Comparison of ENCODE assay signal across 8 cellular contexts in genomic region chr2:24919977-24920812, GRCh38. TPM values are rescaled to one million over a fixed set of nuclear protein-coding genes. Genes with fewer than 3 reads are reported as not detected.
A peak's percentile ranks its signal among the peaks of the same experiment; 100 is the strongest.
DNase-seq lines count a peak whose midpoint lies in the region; ATAC-seq and TF ChIP-seq lines count a peak whose summit lies in the region.

ADCY3 (minus strand) TSS chr2:24920237; CDS start chr2:24918987, 1,250 bp downstream.

- peak within 1 kb of the TSS; percentile 8 for H2BK5ac ChIP-seq in IMR-90 (ENCODE audit: low read depth, low read length, poor library complexity, severe bottlenecking)

- H3K9me2 ChIP-seq in DOHH2 (replicated peaks; ENCODE audit: control insufficient read depth, low read length), result no peaks in the 10 kb centered on the region

- peak within 1 kb of the TSS; percentile 6 for H3K14ac ChIP-seq in IMR-90 (replicated peaks; ENCODE audit: low read depth, low read length)

- H3K79me1 ChIP-seq in IMR-90 (ENCODE audit: low read depth in 1 of 2, low read length in 2 of 2), result peaks cover 3 to 29% of the 10 kb centered on the region in 2 experiments; a peak in 3 of 4 replicates

- H3K9me1 ChIP-seq in IMR-90 (ENCODE audit: insufficient read depth, low read length), result peaks cover 6% of the 10 kb centered on the region

- H3K27me3 ChIP-seq in DOHH2 (ENCODE audit: control insufficient read depth, low read length) (no peaks in the 10 kb centered on the region), IMR-90 (ENCODE audit: control insufficient read depth, insufficient read depth, low read length) (no peaks in the 10 kb centered on the region)

- peak within 1 kb of the TSS; percentile 100 for H3K4me2 ChIP-seq in DOHH2 (ENCODE audit: low read length)
- peak within 1 kb of the TSS; percentile 98 for H3K4me2 ChIP-seq in IMR-90 (ENCODE audit: low read depth, low read length)

- DNase-seq in IMR-90, result peak; percentile 29
- DNase-seq in WTC11 (ENCODE audit: low spot score), result peak; percentile 64
- DNase-seq in cardiac fibroblast (ENCODE audit: low read depth in 2 of 2), result peak in 1 of 2 donors; percentile 62
- peak; percentile 43 for DNase-seq in iris pigment epithelial cell (ENCODE audit: low read depth)
- DNase-seq in stimulated activated CD4-positive, alpha-beta T cell treated with anti-CD3 and anti-CD28 coated beads, Interleukin-12 subunit alpha, Interleukin-12 subunit beta, amount 100 ng/mL, for 4 hours, result peak; percentile 60
- no peak for DNase-seq in DMS114 treated with DMSO at 0.1 percent for 48 hours (lab: John Stamatoyannopoulos, UW; ENCODE audit: unreplicated experiment)

- H3K36me3 ChIP-seq in DOHH2 (ENCODE audit: control insufficient read depth, low read length) (peaks cover 38% of the 10 kb centered on the region), IMR-90 (ENCODE audit: control insufficient read depth, insufficient read depth, low read length) (peaks cover 11% of the 10 kb centered on the region; the same call in 1 of the 2 replicates)

- peak within 1 kb of the TSS; percentile 15; the same call in 1 of the 2 replicates for H4K91ac ChIP-seq in IMR-90 (ENCODE audit: insufficient read depth, low read depth, low read length)

- no peaks in the 10 kb centered on the region for H3K9me3 ChIP-seq in DOHH2 (ENCODE audit: control insufficient read depth, insufficient read depth, low read length)
- H3K9me3 ChIP-seq in IMR-90 (ENCODE audit: control insufficient read depth, insufficient read depth, low read length), result no peaks in the 10 kb centered on the region

- TF ChIP-seq RAD21 in IMR-90 (IDR thresholded peaks at IDR 0.05; ENCODE audit: low read length), result no peak

- H4K5ac ChIP-seq in IMR-90 (ENCODE audit: low read depth, low read length), result peak within 1 kb of the TSS; percentile 0

- WGBS in IMR-90 (ENCODE audit: extremely low coverage in 2 of 2, insufficient read length in 1 of 2), 2 experiments, result 0% methylated on average over 22 of the region's 125 CpGs; no CpG with 5 or more reads in 1 of the 2 experiments

- peaks cover 50% of the 10 kb centered on the region for H3K79me2 ChIP-seq in DOHH2 (ENCODE audit: control insufficient read depth, low read length)

- in situ Hi-C loops in IMR-90 (cut with MboI; ENCODE audit: low sequenced_read_pairs), result no loop called here

- TF ChIP-seq CTCF in DOHH2 (IDR thresholded peaks at IDR 0.05; ENCODE audit: low read depth, low read length, poor library complexity, severe bottlenecking) (no peak), IMR-90 (conservative IDR thresholded peaks at IDR 0.05; ENCODE audit: low read depth, low read length) (no peak), WTC11 (IDR thresholded peaks at IDR 0.05) (no peak), cardiac fibroblast (IDR thresholded peaks at IDR 0.05; ENCODE audit: low read depth, low read length) (no peak)

- no peak for TF ChIP-seq POLR2A in IMR-90 (IDR thresholded peaks at IDR 0.05; ENCODE audit: low read depth, low read length)

- peak within 1 kb of the TSS; percentile 100 for H3K4me3 ChIP-seq in DOHH2 (ENCODE audit: low read length)
- peak within 1 kb of the TSS; percentile 68 for H3K4me3 ChIP-seq in IMR-90 (ENCODE audit: insufficient read depth, low read depth, low read length)
- peak within 1 kb of the TSS; percentile 58 to 60 for H3K4me3 ChIP-seq in cardiac fibroblast (replicated peaks in 1 of 2; ENCODE audit: low read depth in 2 of 2, low read length in 2 of 2)

- H3K4me3 Mint-ChIP-seq in WTC11, result peak within 1 kb of the TSS; percentile 77

- no peak within 1 kb of the TSS for H2BK15ac ChIP-seq in IMR-90 (ENCODE audit: low read depth, low read length)

- POLR2A ChIA-PET in IMR-90 (lab: Charles Lee; ENCODE audit: unreplicated experiment), result no interaction called here
- POLR2A ChIA-PET in WTC11 (lab: Charles Lee), result no interaction called here

- peaks cover 3% of the 10 kb centered on the region; the same call in 1 of the 2 replicates for H3K27me3 Mint-ChIP-seq in WTC11 (ENCODE audit: low read depth)

- H3K4me1 ChIP-seq in DOHH2 (ENCODE audit: control insufficient read depth, low read length) (peaks cover 37% of the 10 kb centered on the region), IMR-90 (ENCODE audit: control insufficient read depth, insufficient read depth, low read length) (peaks cover 22% of the 10 kb centered on the region; the same call in 1 of the 2 replicates)

- dilution Hi-C loops in IMR-90 (cut with HindIII; ENCODE audit: low sequenced_read_pairs, unreplicated experiment), result no loop called here

- H3K4me1 Mint-ChIP-seq in WTC11, result peaks cover 15% of the 10 kb centered on the region

- peak within 1 kb of the TSS; percentile 82 for H3K9ac ChIP-seq in IMR-90 (ENCODE audit: low read depth, low read length)

- H2BK20ac ChIP-seq in IMR-90 (ENCODE audit: low read depth, low read length), result no peak within 1 kb of the TSS

- peak within 1 kb of the TSS; percentile 77; the same call in 1 of the 2 replicates for H2AK5ac ChIP-seq in IMR-90 (ENCODE audit: low read depth, low read length)

- H2AK9ac ChIP-seq in IMR-90 (replicated peaks; ENCODE audit: low read depth, low read length, poor library complexity), result peak within 1 kb of the TSS; percentile 23

- H3K4ac ChIP-seq in IMR-90 (ENCODE audit: low read depth, low read length), result peak within 1 kb of the TSS; percentile 68

- peak within 1 kb of the TSS; percentile 76 for H3K23ac ChIP-seq in IMR-90 (ENCODE audit: low read depth, low read length)

- H3K18ac ChIP-seq in IMR-90 (ENCODE audit: low read depth, low read length), result peak within 1 kb of the TSS; percentile 0; the same call in 1 of the 2 replicates

- H3K27ac Mint-ChIP-seq in WTC11, result peak within 1 kb of the TSS; percentile 31

- H3K27ac ChIP-seq in DOHH2 (ENCODE audit: low read depth, low read length), result peak within 1 kb of the TSS; percentile 43
- H3K27ac ChIP-seq in IMR-90 (ENCODE audit: insufficient read depth, low read length), result peak within 1 kb of the TSS; percentile 21

- no TSS peak for BruUV-seq in IMR-90 (replicated peaks; lab: Mats Ljungman, UMichigan)

- intact Hi-C loops in IMR-90 (cut with micrococcal nuclease), result loop anchor here (5.0 kb wide), 1 partner anchor 508 kb away; no protein-coding TSS in a partner anchor

- peak within 1 kb of the TSS; percentile 24; the same call in 1 of the 2 replicates for H3K56ac ChIP-seq in IMR-90 (ENCODE audit: extremely low read depth, insufficient read depth, low read length)

- peak within 1 kb of the TSS; percentile 20 to 50; a peak in 1 of 4 replicates for H4K8ac ChIP-seq in IMR-90 (ENCODE audit: low read depth in 2 of 2, low read length in 2 of 2)

- H2BK120ac ChIP-seq in IMR-90 (ENCODE audit: low read depth, low read length), result no peak within 1 kb of the TSS

- H3F3A ChIP-seq in DOHH2 (ENCODE audit: control insufficient read depth, insufficient read depth), result 0 out of 2 replicates have a peak, but pooled peaks cover 2% of the 10 kb centered on the region

- ATAC-seq in GM21423 (IDR thresholded peaks at IDR 0.05; ENCODE audit: unreplicated experiment) (peak; percentile 57), IMR-90 (ENCODE audit: low read depth) (peak; percentile 81), WTC11 (peak; percentile 67)

- no peaks in the 10 kb centered on the region for H3K9me3 Mint-ChIP-seq in WTC11

- H3K36me3 Mint-ChIP-seq in WTC11, result no peaks in the 10 kb centered on the region

- H2AFZ ChIP-seq in IMR-90 (replicated peaks; ENCODE audit: low read length, poor library complexity), result peak within 1 kb of the TSS; percentile 94

- CTCF ChIA-PET in IMR-90 (lab: Yijun Ruan, JAX) (no interaction called here), WTC11 (lab: Charles Lee) (interaction anchor here (1.0 kb wide), 3 partner anchors 35 to 92 kb away, joined by 3 to 4 read pairs (median 3); no protein-coding TSS in a partner anchor)

- H4K20me1 ChIP-seq in DOHH2 (ENCODE audit: control insufficient read depth, insufficient read depth, low read depth, low read length), result peaks cover 19% of the 10 kb centered on the region; the same call in 1 of the 2 replicates
- peaks cover 10% of the 10 kb centered on the region for H4K20me1 ChIP-seq in IMR-90 (ENCODE audit: insufficient read depth, low read length)

TF ChIP-seq in IMR-90, 13 proteins besides CTCF, POLR2A, EP300 and RAD21 (continues in another document):
- TF ChIP-seq MXI1 (IDR thresholded peaks at IDR 0.05; ENCODE audit: borderline replicate concordance, low read depth, low read length), result peak; percentile 60; the same call in 1 of the 2 replicates
- no peak for TF ChIP-seq FOS (IDR thresholded peaks at IDR 0.05; ENCODE audit: low read depth, low read length)
- no peak for TF ChIP-seq CEBPB (IDR thresholded peaks at IDR 0.05; ENCODE audit: low read depth, low read length)
- TF ChIP-seq USF2 (IDR thresholded peaks at IDR 0.05; ENCODE audit: low read depth, low read length), result peak; percentile 79
- TF ChIP-seq RFX5 (IDR thresholded peaks at IDR 0.05; ENCODE audit: low read depth, low read length), result no peak
- no peak for TF ChIP-seq CHD1 (IDR thresholded peaks at IDR 0.05; ENCODE audit: low read depth, low read length)

TF ChIP-seq in WTC11, 78 proteins besides CTCF, POLR2A, EP300 and RAD21 (continues in another document):
- TF ChIP-seq ZNF416 (CRISPR knock-in tag; IDR thresholded peaks at IDR 0.05), result no peak
- TF ChIP-seq HMGA2 (CRISPR knock-in tag; IDR thresholded peaks at IDR 0.05), result no peak
- peak; percentile 43 for TF ChIP-seq SP1 (CRISPR knock-in tag; conservative IDR thresholded peaks at IDR 0.05)

RNA-seq across cellular contexts. Expression of gene ADCY3, which starts in this region (rescaled TPM):
- 16.4 and 17.4 TPM in 2 replicates for total RNA-seq in IMR-90 (2012; rRNA removed)
- polyA plus RNA-seq in IMR-90 (2012; rRNA removed), result 46.1 and 50.4 TPM in 2 replicates
- 52.5 and 55.2 TPM in 2 replicates for polyA plus RNA-seq in IMR-90 (2012; cell fraction: cytosol; rRNA removed)
- 83.7 and 123 TPM in 2 replicates for polyA plus RNA-seq in IMR-90 (2012; cell fraction: nucleus; rRNA removed; ENCODE audit: low replicate concordance)
- 37.1 to 41.7 TPM (median 39.4 TPM) in 3 replicates for total RNA-seq in WTC11 (2021)
